1 cellular context compared by ENCODE assay signal in the genomic region with DNA sequence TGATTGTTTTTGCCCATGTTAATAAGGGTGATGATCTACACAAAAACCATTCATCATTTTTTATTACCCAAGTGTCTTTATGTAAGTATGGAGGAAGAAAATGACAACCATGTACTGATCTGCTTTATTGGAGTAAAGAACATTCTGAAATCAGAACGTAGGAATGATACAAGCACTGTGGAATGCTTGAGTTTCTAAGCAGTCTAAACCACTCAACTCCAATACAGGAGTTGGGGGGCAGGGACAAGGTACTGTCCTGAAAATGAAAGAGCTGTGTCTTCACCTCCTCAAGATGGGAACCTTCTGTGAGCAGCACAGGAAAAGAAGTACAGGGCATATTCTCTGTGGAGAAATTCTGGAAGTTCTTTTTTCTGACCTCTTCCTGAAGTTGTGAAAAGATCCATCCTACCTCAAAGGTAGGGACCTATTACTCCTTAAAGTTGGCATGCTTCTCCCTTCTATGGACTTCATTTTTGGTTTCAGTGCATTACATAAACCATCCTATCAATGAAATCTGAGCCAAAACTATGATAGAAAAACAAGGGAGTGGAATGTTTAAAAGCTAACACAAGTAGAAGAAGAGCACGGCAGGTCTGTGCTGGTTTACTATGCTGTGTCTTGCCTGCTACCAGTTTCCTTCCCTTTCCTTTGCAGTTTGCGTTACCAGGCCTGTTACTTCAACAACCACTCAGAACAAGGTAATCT.
TF ChIP-seq lines count a peak whose summit lies in the region.

No MANE protein-coding gene starts in this region.

TF ChIP-seq in WTC11, 78 proteins besides CTCF, POLR2A, EP300 and RAD21 (continued from another document):
- TF ChIP-seq ERG (CRISPR knock-in tag; IDR thresholded peaks at IDR 0.05) (no peak), ZNF396 (CRISPR knock-in tag; IDR thresholded peaks at IDR 0.05; ENCODE audit: borderline replicate concordance) (no peak), HMGXB4 (CRISPR knock-in tag; IDR thresholded peaks at IDR 0.05) (no peak), SMAD3 (CRISPR knock-in tag; IDR thresholded peaks at IDR 0.05; ENCODE audit: borderline replicate concordance) (no peak), MYBL2 (CRISPR knock-in tag; IDR thresholded peaks at IDR 0.05) (no peak), USF1 (CRISPR knock-in tag; IDR thresholded peaks at IDR 0.05) (no peak), IRF2 (CRISPR knock-in tag; IDR thresholded peaks at IDR 0.05; ENCODE audit: borderline replicate concordance, low read depth) (no peak), ARID4B (CRISPR knock-in tag; IDR thresholded peaks at IDR 0.05; ENCODE audit: borderline replicate concordance) (no peak), SOX15 (CRISPR knock-in tag; IDR thresholded peaks at IDR 0.05) (no peak), NR1H2 (CRISPR knock-in tag; IDR thresholded peaks at IDR 0.05) (no peak)
